8 cellular contexts compared by ENCODE assay signal in genomic region chr13:33284916-33285315, GRCh38. TPM values are rescaled to one million over a fixed set of nuclear protein-coding genes. Genes with fewer than 3 reads are reported as not detected.
A peak's percentile ranks its signal among the peaks of the same experiment; 100 is the strongest.
DNase-seq lines count a peak whose midpoint lies in the region; ATAC-seq lines count a peak whose summit lies in the region.

No MANE protein-coding gene starts in this region.

- H3K4me3 ChIP-seq in urinary bladder (ENCODE audit: low read depth, low read length): peak overlapping the region; percentile 45

- H3K4me1 ChIP-seq in urinary bladder (ENCODE audit: insufficient read depth): no peaks in the 10 kb centered on the region

- peak overlapping the region; percentile 92 for H3K27ac ChIP-seq in cingulate gyrus (ENCODE audit: low read depth, low read length)
- peak overlapping the region; percentile 60 for H3K27ac ChIP-seq in urinary bladder (ENCODE audit: low read depth)

- peak; percentile 64 for DNase-seq in medulla oblongata (ENCODE audit: extremely low spot score)
- no peak for DNase-seq in AML-193 (lab: John Stamatoyannopoulos, UW)
- no peak for DNase-seq in MV-4-11 (lab: John Stamatoyannopoulos, UW)

- H3K36me3 ChIP-seq in urinary bladder (ENCODE audit: insufficient read depth): no peaks in the 10 kb centered on the region

- ATAC-seq in GM19043 (IDR thresholded peaks at IDR 0.05; ENCODE audit: low read depth, unreplicated experiment) (peak; percentile 8), HG03432 (IDR thresholded peaks at IDR 0.05; ENCODE audit: unreplicated experiment) (peak; percentile 24), GM19455 (IDR thresholded peaks at IDR 0.05; ENCODE audit: unreplicated experiment) (no peak)

- 4% methylated on average over 6 of the region's 6 CpGs for WGBS in urinary bladder

RNA-seq across cellular contexts. Expression of gene STARD13, which starts 0.6 kb away (rescaled TPM):
- total RNA-seq in urinary bladder: 67.8 TPM
- 26.7 TPM for polyA plus RNA-seq in urinary bladder
